Comparison of ENCODE assay signal across 1 cellular context in the genomic region with DNA sequence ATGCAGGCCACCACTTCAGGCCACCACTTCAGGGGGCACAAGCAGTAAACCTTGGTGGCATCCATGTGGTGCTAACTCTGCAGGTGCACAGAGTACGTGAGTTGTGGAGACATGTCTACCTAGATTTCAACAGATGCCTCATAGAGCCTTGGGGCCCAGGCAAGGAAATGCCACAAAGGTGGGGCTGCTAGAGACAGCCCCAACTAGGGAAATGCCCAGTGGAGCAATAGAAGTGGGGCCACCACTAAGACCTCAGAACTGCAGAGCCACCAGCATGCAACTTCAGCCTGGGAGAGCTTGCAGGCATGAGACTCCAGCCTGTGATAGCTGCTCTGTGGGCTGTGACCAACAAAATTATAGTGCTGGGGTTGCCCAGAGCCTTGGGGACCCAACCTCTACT.
TF ChIP-seq lines count a peak whose summit lies in the region.

No MANE protein-coding gene starts in this region.

TF ChIP-seq in H1, 55 proteins besides CTCF, POLR2A, EP300 and RAD21 (continued from another document):
- TF ChIP-seq, protein P1, sequence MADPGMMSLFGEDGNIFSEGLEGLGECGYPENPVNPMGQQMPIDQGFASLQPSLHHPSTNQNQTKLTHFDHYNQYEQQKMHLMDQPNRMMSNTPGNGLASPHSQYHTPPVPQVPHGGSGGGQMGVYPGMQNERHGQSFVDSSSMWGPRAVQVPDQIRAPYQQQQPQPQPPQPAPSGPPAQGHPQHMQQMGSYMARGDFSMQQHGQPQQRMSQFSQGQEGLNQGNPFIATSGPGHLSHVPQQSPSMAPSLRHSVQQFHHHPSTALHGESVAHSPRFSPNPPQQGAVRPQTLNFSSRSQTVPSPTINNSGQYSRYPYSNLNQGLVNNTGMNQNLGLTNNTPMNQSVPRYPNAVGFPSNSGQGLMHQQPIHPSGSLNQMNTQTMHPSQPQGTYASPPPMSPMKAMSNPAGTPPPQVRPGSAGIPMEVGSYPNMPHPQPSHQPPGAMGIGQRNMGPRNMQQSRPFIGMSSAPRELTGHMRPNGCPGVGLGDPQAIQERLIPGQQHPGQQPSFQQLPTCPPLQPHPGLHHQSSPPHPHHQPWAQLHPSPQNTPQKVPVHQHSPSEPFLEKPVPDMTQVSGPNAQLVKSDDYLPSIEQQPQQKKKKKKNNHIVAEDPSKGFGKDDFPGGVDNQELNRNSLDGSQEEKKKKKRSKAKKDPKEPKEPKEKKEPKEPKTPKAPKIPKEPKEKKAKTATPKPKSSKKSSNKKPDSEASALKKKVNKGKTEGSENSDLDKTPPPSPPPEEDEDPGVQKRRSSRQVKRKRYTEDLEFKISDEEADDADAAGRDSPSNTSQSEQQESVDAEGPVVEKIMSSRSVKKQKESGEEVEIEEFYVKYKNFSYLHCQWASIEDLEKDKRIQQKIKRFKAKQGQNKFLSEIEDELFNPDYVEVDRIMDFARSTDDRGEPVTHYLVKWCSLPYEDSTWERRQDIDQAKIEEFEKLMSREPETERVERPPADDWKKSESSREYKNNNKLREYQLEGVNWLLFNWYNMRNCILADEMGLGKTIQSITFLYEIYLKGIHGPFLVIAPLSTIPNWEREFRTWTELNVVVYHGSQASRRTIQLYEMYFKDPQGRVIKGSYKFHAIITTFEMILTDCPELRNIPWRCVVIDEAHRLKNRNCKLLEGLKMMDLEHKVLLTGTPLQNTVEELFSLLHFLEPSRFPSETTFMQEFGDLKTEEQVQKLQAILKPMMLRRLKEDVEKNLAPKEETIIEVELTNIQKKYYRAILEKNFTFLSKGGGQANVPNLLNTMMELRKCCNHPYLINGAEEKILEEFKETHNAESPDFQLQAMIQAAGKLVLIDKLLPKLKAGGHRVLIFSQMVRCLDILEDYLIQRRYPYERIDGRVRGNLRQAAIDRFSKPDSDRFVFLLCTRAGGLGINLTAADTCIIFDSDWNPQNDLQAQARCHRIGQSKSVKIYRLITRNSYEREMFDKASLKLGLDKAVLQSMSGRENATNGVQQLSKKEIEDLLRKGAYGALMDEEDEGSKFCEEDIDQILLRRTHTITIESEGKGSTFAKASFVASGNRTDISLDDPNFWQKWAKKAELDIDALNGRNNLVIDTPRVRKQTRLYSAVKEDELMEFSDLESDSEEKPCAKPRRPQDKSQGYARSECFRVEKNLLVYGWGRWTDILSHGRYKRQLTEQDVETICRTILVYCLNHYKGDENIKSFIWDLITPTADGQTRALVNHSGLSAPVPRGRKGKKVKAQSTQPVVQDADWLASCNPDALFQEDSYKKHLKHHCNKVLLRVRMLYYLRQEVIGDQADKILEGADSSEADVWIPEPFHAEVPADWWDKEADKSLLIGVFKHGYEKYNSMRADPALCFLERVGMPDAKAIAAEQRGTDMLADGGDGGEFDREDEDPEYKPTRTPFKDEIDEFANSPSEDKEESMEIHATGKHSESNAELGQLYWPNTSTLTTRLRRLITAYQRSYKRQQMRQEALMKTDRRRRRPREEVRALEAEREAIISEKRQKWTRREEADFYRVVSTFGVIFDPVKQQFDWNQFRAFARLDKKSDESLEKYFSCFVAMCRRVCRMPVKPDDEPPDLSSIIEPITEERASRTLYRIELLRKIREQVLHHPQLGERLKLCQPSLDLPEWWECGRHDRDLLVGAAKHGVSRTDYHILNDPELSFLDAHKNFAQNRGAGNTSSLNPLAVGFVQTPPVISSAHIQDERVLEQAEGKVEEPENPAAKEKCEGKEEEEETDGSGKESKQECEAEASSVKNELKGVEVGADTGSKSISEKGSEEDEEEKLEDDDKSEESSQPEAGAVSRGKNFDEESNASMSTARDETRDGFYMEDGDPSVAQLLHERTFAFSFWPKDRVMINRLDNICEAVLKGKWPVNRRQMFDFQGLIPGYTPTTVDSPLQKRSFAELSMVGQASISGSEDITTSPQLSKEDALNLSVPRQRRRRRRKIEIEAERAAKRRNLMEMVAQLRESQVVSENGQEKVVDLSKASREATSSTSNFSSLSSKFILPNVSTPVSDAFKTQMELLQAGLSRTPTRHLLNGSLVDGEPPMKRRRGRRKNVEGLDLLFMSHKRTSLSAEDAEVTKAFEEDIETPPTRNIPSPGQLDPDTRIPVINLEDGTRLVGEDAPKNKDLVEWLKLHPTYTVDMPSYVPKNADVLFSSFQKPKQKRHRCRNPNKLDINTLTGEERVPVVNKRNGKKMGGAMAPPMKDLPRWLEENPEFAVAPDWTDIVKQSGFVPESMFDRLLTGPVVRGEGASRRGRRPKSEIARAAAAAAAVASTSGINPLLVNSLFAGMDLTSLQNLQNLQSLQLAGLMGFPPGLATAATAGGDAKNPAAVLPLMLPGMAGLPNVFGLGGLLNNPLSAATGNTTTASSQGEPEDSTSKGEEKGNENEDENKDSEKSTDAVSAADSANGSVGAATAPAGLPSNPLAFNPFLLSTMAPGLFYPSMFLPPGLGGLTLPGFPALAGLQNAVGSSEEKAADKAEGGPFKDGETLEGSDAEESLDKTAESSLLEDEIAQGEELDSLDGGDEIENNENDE (IDR thresholded peaks at IDR 0.05; ENCODE audit: insufficient replicate concordance, low read length) = no peak
